8 cellular contexts compared by ENCODE assay signal in the genomic region with DNA sequence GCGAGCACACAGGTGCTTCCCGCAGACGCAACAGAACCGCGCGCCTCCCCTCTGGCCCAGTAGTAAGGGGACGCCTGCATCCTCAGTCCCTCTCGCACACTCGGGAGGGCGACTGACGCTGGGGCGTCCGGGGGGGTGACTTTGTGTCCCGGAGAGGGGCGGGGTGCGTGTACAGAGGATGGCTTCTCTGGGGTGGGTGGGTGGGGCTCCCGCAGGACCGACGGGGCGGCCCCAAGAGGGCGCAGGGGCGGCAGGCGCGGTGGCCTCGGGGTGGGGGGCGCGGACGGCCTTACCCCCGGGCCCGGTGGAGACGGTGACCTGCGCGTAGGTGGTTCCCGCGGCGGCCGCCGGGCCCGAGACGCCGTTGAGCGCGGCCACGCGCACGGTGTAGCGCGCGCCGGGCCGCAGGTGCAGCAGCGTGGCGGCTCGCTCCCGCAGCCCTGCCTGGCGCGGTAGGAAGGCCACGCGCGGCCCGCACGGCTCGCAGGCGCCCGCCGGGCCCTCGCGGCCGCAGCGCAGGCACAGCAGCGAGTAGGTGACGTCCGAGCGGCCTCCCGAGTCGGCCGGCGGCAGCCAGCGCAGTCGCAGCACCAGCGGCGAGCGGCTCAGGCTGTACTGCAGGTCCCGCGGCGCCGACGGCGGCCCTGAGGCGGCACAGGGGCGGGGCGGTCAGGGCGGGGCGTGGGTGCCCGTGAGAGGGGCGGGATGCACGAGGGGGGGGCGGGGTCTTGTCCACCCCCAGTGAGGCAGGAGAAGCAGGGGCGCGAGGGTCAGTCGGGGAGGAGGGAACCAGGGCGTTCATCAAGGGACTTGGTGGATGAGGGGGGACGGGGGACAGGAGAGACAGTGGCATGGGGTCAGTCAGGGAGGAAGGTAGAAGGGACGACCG.
DNase-seq lines count a peak whose midpoint lies in the region; ATAC-seq, FAIRE-seq and TF ChIP-seq lines count a peak whose summit lies in the region.

No MANE protein-coding gene starts in this region.

- H3K9ac ChIP-seq in adipocyte (ENCODE audit: low read length) (no peak overlapping the region), iPS-20b (ENCODE audit: low read depth, low read length) (no peak overlapping the region), subcutaneous abdominal adipose tissue (ENCODE audit: low read length in 5 of 5) (no peak overlapping the region)

- H3K9me3 ChIP-seq in adipocyte (ENCODE audit: control insufficient read depth, low read length) (no peaks in the 10 kb centered on the region), iPS-20b (ENCODE audit: insufficient read depth, low read depth, low read length) (no peaks in the 10 kb centered on the region), subcutaneous abdominal adipose tissue (ENCODE audit: control insufficient read depth in 5 of 5, low read length in 5 of 5) (no peaks in the 10 kb centered on the region)

- peak overlapping the region; percentile 37 for H3K4me3 ChIP-seq in adipocyte (ENCODE audit: low read length)
- peak overlapping the region; percentile 44; the same call in 1 of the 2 replicates for H3K4me3 ChIP-seq in iPS-20b (ENCODE audit: low read length)
- H3K4me3 ChIP-seq in subcutaneous abdominal adipose tissue (ENCODE audit: low read depth in 1 of 5, low read length in 5 of 5), result peak overlapping the region in 3 of 5 donors; percentile 29 to 56 (median 55)

- DNase-seq in NCI-H446 (lab: John Stamatoyannopoulos, UW), result peak; percentile 2 to 62
- no peak for DNase-seq in NCI-H446 treated with DMSO at 0.1 percent for 48 hours (lab: John Stamatoyannopoulos, UW)
- DNase-seq in NCI-H2029 (lab: John Stamatoyannopoulos, UW), result peak; percentile 63
- DNase-seq in adipocyte (ENCODE audit: low read depth), result peak; percentile 30
- no peak for DNase-seq in H54 (ENCODE audit: insufficient read length, low spot score)

- TF ChIP-seq POLR2A in H54 (IDR thresholded peaks at IDR 0.05; ENCODE audit: low read depth, low read length), result no peak

- H3K36me3 ChIP-seq in adipocyte (ENCODE audit: control insufficient read depth, insufficient read depth, low read length, severe bottlenecking) (no peaks in the 10 kb centered on the region), iPS-20b (ENCODE audit: insufficient read depth, low read depth, low read length) (no peaks in the 10 kb centered on the region), subcutaneous abdominal adipose tissue (ENCODE audit: control insufficient read depth in 5 of 5, insufficient read depth in 5 of 5, low read length in 5 of 5) (no peaks in the 10 kb centered on the region)

- FAIRE-seq in H54 (lab: Jason Lieb, UNC), result no peak

- H3K27me3 ChIP-seq in adipocyte (replicated peaks; ENCODE audit: control insufficient read depth, insufficient read depth, low read length), result peaks cover 51% of the 10 kb centered on the region
- peaks cover 84% of the 10 kb centered on the region for H3K27me3 ChIP-seq in iPS-20b (ENCODE audit: insufficient read depth, low read length)
- peaks cover 12 to 40% (median 30%) of the 10 kb centered on the region in 5 donors for H3K27me3 ChIP-seq in subcutaneous abdominal adipose tissue (ENCODE audit: control insufficient read depth in 5 of 5, insufficient read depth in 4 of 5, low read length in 5 of 5)

- H3K4me1 ChIP-seq in adipocyte (ENCODE audit: control insufficient read depth, insufficient read depth, low read length) (no peaks in the 10 kb centered on the region), iPS-20b (ENCODE audit: insufficient read depth, low read length) (no peaks in the 10 kb centered on the region), subcutaneous abdominal adipose tissue (ENCODE audit: control insufficient read depth in 5 of 5, insufficient read depth in 5 of 5, low read length in 5 of 5) (peaks cover 0 to 4% (median 0%) of the 10 kb centered on the region in 5 donors)

- ATAC-seq in GM21786 (IDR thresholded peaks at IDR 0.05; ENCODE audit: unreplicated experiment), result no peak

- H3K27ac ChIP-seq in iPS-20b (ENCODE audit: low read length) (no peak overlapping the region), subcutaneous abdominal adipose tissue (ENCODE audit: low read depth, low read length) (no peak overlapping the region)

Comparison
In these comparisons a context has a peak if more than half of its experiments do, and no peak if none do; other contexts are left out.
1. DNase-seq: peak in NCI-H446 (2 of 2), NCI-H2029 (single experiment) and adipocyte (single experiment); none in NCI-H446 treated with DMSO at 0.1 percent for 48 hours (single experiment) and H54 (single experiment).
2. Peak in every context shown above with its lines, with median percentiles within 50 percentile points of each other: H3K4me3 ChIP-seq.